In genomic region chr10:102231357-102232318, GRCh38 we compare ENCODE assay signal across 8 cellular contexts. TPM values are rescaled to one million over a fixed set of nuclear protein-coding genes. Genes with fewer than 3 reads are reported as not detected.
DNase-seq lines count a peak whose midpoint lies in the region; ATAC-seq, FAIRE-seq and TF ChIP-seq lines count a peak whose summit lies in the region.

No MANE protein-coding gene starts in this region.

- peak overlapping the region; percentile 81 for H2AFZ ChIP-seq in K562 (ENCODE audit: low read depth, low read length)
- peak overlapping the region; percentile 84 for H2AFZ ChIP-seq in keratinocyte (ENCODE audit: control insufficient read depth, low read length)

- H4K20me1 ChIP-seq in K562 (replicated peaks; ENCODE audit: control insufficient read depth, insufficient read depth, low read length) = no peaks in the 10 kb centered on the region
- H4K20me1 ChIP-seq in keratinocyte (ENCODE audit: control insufficient read depth, extremely low read depth, insufficient read depth, low read length) = no peaks in the 10 kb centered on the region

- H3K27me3 Mint-ChIP-seq in CD4-positive, CD25-positive, alpha-beta regulatory T cell = peaks cover 69% of the 10 kb centered on the region
- H3K27me3 Mint-ChIP-seq in T-helper 2 cell treated with Interferon-gamma antibody and Interleukin-4, amounts not matched to agents 5 μg/mL and 100 μg/mL, for 36 hours (ENCODE audit: low read depth) = peaks cover 57% of the 10 kb centered on the region

- peaks cover 23% of the 10 kb centered on the region for H3K27me3 ChIP-seq in CD4-positive, CD25-positive, alpha-beta regulatory T cell (ENCODE audit: control insufficient read depth, insufficient read depth, low read length)
- H3K27me3 ChIP-seq in HUES6 (ENCODE audit: control insufficient read depth, insufficient read depth, low read length) (peaks cover 96% of the 10 kb centered on the region), K562 (ENCODE audit: control insufficient read depth in 2 of 2, insufficient read depth in 2 of 2, low read length in 2 of 2) (peaks cover 0 to 5% of the 10 kb centered on the region in 2 experiments; a peak in 1 of 5 replicates), keratinocyte (ENCODE audit: control insufficient read depth, extremely low read depth, insufficient read depth, low read length) (peaks cover 34% of the 10 kb centered on the region)

- no peaks in the 10 kb centered on the region for H3K9me3 Mint-ChIP-seq in CD4-positive, CD25-positive, alpha-beta regulatory T cell
- no peaks in the 10 kb centered on the region for H3K9me3 Mint-ChIP-seq in T-helper 2 cell treated with Interferon-gamma antibody and Interleukin-4, amounts not matched to agents 5 μg/mL and 100 μg/mL, for 36 hours

- TF ChIP-seq RAD21 in K562 (CRISPR knock-in tag; conservative IDR thresholded peaks at IDR 0.05 in 1 of 2, IDR thresholded peaks at IDR 0.05 in 1 of 2) = peak; percentile 37 to 71

- peak; percentile 53 to 65 (median 54) for DNase-seq in CD4-positive, CD25-positive, alpha-beta regulatory T cell
- peak; percentile 70 for DNase-seq in T-helper 2 cell treated with Interferon-gamma antibody and Interleukin-4, amounts not matched to agents 5 μg/mL and 100 μg/mL, for 36 hours (ENCODE audit: low spot score)
- peak; percentile 67 to 83 (median 73) for DNase-seq in K562 (ENCODE audit: extremely low read depth in 1 of 4, low spot score in 3 of 4)
- no peak for DNase-seq in keratinocyte (ENCODE audit: low read depth, low spot score)
- peak; percentile 48 to 77 (median 58) for DNase-seq in stimulated activated CD4-positive, alpha-beta T cell treated with anti-CD3 and anti-CD28 coated beads, TNF-alpha, amount 100 ng/mL, for 24 hours (ENCODE audit: low read depth in 3 of 3)
- no peak for DNase-seq in Ammon's horn (ENCODE audit: low spot score)

- H3K4me3 ChIP-seq in CD4-positive, CD25-positive, alpha-beta regulatory T cell (ENCODE audit: low read depth, low read length) = no peak overlapping the region
- peak overlapping the region; percentile 65 for H3K4me3 ChIP-seq in HUES6 (ENCODE audit: low read depth, low read length)
- H3K4me3 ChIP-seq in K562 = peak overlapping the region; percentile 43
- H3K4me3 ChIP-seq in keratinocyte (ENCODE audit: control insufficient read depth in 2 of 3, extremely low read depth in 1 of 3, insufficient read depth in 2 of 3, low read depth in 1 of 3, low read length in 3 of 3) = peak overlapping the region; percentile 19 to 68 (median 51)

- H3K9me3 ChIP-seq in CD4-positive, CD25-positive, alpha-beta regulatory T cell (ENCODE audit: control insufficient read depth in 2 of 2, low read length in 2 of 2) = no peaks in the 10 kb centered on the region
- no peaks in the 10 kb centered on the region for H3K9me3 ChIP-seq in HUES6 (ENCODE audit: control insufficient read depth, insufficient read depth, low read depth, low read length)
- no peaks in the 10 kb centered on the region for H3K9me3 ChIP-seq in K562 (replicated peaks; ENCODE audit: control insufficient read depth, insufficient read depth, low read depth, low read length)
- H3K9me3 ChIP-seq in keratinocyte (ENCODE audit: control insufficient read depth, low read depth, low read length) = no peaks in the 10 kb centered on the region

- peaks cover 0 to 34% (median 7%) of the 10 kb centered on the region in 4 donors for H3K4me1 Mint-ChIP-seq in CD4-positive, CD25-positive, alpha-beta regulatory T cell
- peaks cover 4% of the 10 kb centered on the region for H3K4me1 Mint-ChIP-seq in T-helper 2 cell treated with Interferon-gamma antibody and Interleukin-4, amounts not matched to agents 5 μg/mL and 100 μg/mL, for 36 hours (ENCODE audit: low read depth)

- BruUV-seq in K562 (replicated peaks; lab: Mats Ljungman, UMichigan) = no TSS peak

- peaks cover 23% of the 10 kb centered on the region for H3K4me1 ChIP-seq in CD4-positive, CD25-positive, alpha-beta regulatory T cell (ENCODE audit: control insufficient read depth, insufficient read depth, low read length, poor library complexity, severe bottlenecking)
- H3K4me1 ChIP-seq in HUES6 (ENCODE audit: control insufficient read depth, insufficient read depth, low read length) (peaks cover 13% of the 10 kb centered on the region; the same call in 1 of the 2 replicates), K562 (replicated peaks in 1 of 2; ENCODE audit: control insufficient read depth in 2 of 2, insufficient read depth in 2 of 2, low read length in 2 of 2) (peaks cover 4 to 24% of the 10 kb centered on the region in 2 experiments; a peak in 4 of 5 replicates), keratinocyte (ENCODE audit: control insufficient read depth, extremely low read depth, insufficient read depth, low read length) (peaks cover 21% of the 10 kb centered on the region)

- 17% methylated on average over 34 of the region's 76 CpGs for WGBS in K562 (ENCODE audit: insufficient coverage, low coverage, missing lambda C conversion rate)

- H3K9ac ChIP-seq in HUES6 (ENCODE audit: low read length) (no peak overlapping the region), K562 (ENCODE audit: insufficient read depth in 1 of 2, low read depth in 2 of 2, low read length in 2 of 2) (peak overlapping the region; percentile 25 to 89; a peak in 3 of 4 replicates), keratinocyte (ENCODE audit: control insufficient read depth, extremely low read depth, insufficient read depth, low read length) (no peak overlapping the region)

- peak; percentile 46 to 55 for ATAC-seq in CD4-positive, CD25-positive, alpha-beta regulatory T cell (ENCODE audit: low read depth in 2 of 2)
- ATAC-seq in K562 (peak; percentile 83), HG03095 (IDR thresholded peaks at IDR 0.05; ENCODE audit: unreplicated experiment) (no peak)

- no peak overlapping the region for H3K27ac ChIP-seq in CD4-positive, CD25-positive, alpha-beta regulatory T cell (ENCODE audit: insufficient read depth, low read length, poor library complexity, severe bottlenecking)
- no peak overlapping the region for H3K27ac ChIP-seq in HUES6 (ENCODE audit: low read depth, low read length)
- no peak overlapping the region for H3K27ac ChIP-seq in K562 (ENCODE audit: extremely low read depth, low read depth, low read length)
- H3K27ac ChIP-seq in keratinocyte (ENCODE audit: control insufficient read depth, insufficient read depth, low read length) = no peak overlapping the region

- dilution Hi-C loops in keratinocyte (cut with MboI; ENCODE audit: extremely low pct_ligation_motif_present, low sequenced_read_pairs) = no loop called here

- no peaks in the 10 kb centered on the region for H3K36me3 Mint-ChIP-seq in CD4-positive, CD25-positive, alpha-beta regulatory T cell
- H3K36me3 Mint-ChIP-seq in T-helper 2 cell treated with Interferon-gamma antibody and Interleukin-4, amounts not matched to agents 5 μg/mL and 100 μg/mL, for 36 hours (ENCODE audit: low read depth) = no peaks in the 10 kb centered on the region

- H3K27ac Mint-ChIP-seq in CD4-positive, CD25-positive, alpha-beta regulatory T cell = no peak overlapping the region
- no peak overlapping the region for H3K27ac Mint-ChIP-seq in T-helper 2 cell treated with Interferon-gamma antibody and Interleukin-4, amounts not matched to agents 5 μg/mL and 100 μg/mL, for 36 hours

- no peak for TF ChIP-seq EP300 in K562 (IDR thresholded peaks at IDR 0.05; ENCODE audit: low read length)

- TF ChIP-seq CTCF in K562 (IDR thresholded peaks at IDR 0.05 in 2 of 3, conservative IDR thresholded peaks at IDR 0.05 in 1 of 3; ENCODE audit: insufficient read depth in 2 of 3, low read depth in 1 of 3, low read length in 3 of 3) = peak; percentile 74 to 86 (median 79)
- TF ChIP-seq CTCF in keratinocyte (optimal IDR thresholded peaks at IDR 0.05 in 1 of 3, IDR thresholded peaks at IDR 0.05 in 1 of 3, conservative IDR thresholded peaks at IDR 0.05 in 1 of 3; ENCODE audit: extremely low read depth in 1 of 3, insufficient read depth in 2 of 3, low read length in 3 of 3) = peak; percentile 82 to 98 (median 93)

- intact Hi-C loops in K562 (cut with micrococcal nuclease) = loop anchor here (1.0 to 5.0 kb wide), 6 partner anchors 63 to 351 kb away; no protein-coding TSS in a partner anchor

- no peak for TF ChIP-seq POLR2A in K562 (conservative IDR thresholded peaks at IDR 0.05)

- H3K4me2 ChIP-seq in K562 (ENCODE audit: insufficient read depth, low read length) (peak overlapping the region; percentile 66), keratinocyte (ENCODE audit: control insufficient read depth, extremely low read depth, insufficient read depth, low read depth, low read length) (peak overlapping the region; percentile 90)

- H3K4me3 Mint-ChIP-seq in CD4-positive, CD25-positive, alpha-beta regulatory T cell = peak overlapping the region; percentile 74 to 90 (median 81)
- peak overlapping the region; percentile 57 for H3K4me3 Mint-ChIP-seq in T-helper 2 cell treated with Interferon-gamma antibody and Interleukin-4, amounts not matched to agents 5 μg/mL and 100 μg/mL, for 36 hours

- in situ Hi-C loops in K562 (cut with MboI) = loop anchor here (25.0 kb wide), 1 partner anchor 356 kb away; no protein-coding TSS in a partner anchor

- CTCF ChIA-PET in K562 (lab: Yijun Ruan, JAX; ENCODE audit: low intra/inter-chr PET ratio) = interaction anchor here (3.1 kb wide), 1 partner anchor 115 kb away, joined by 26 read pairs; no protein-coding TSS in a partner anchor

- POLR2A ChIA-PET in K562 (lab: Yijun Ruan, JAX) = interaction anchor here (0.5 to 3.0 kb wide), 6 partner anchors 10 to 188 kb away, joined by 3 to 12 read pairs (median 3); partner anchors contain the start of genes GBF1 and PITX3

- H3K9me1 ChIP-seq in K562 (ENCODE audit: control insufficient read depth, insufficient read depth, low read length) (no peaks in the 10 kb centered on the region), keratinocyte (ENCODE audit: control insufficient read depth, extremely low read depth, insufficient read depth, low read length) (no peaks in the 10 kb centered on the region)

- H3K36me3 ChIP-seq in CD4-positive, CD25-positive, alpha-beta regulatory T cell (ENCODE audit: control insufficient read depth, insufficient read depth, low read length) = no peaks in the 10 kb centered on the region
- no peaks in the 10 kb centered on the region for H3K36me3 ChIP-seq in HUES6 (ENCODE audit: control insufficient read depth, insufficient read depth, low read length)
- H3K36me3 ChIP-seq in K562 (ENCODE audit: control insufficient read depth, insufficient read depth, low read length) = no peaks in the 10 kb centered on the region
- H3K36me3 ChIP-seq in keratinocyte (ENCODE audit: control insufficient read depth in 2 of 2, extremely low read depth in 1 of 2, insufficient read depth in 2 of 2, low read length in 2 of 2) = no peaks in the 10 kb centered on the region

- FAIRE-seq in K562 (lab: Jason Lieb, UNC) = peak; percentile 86
- no peak for FAIRE-seq in keratinocyte (lab: Jason Lieb, UNC)

- H3K79me2 ChIP-seq in K562 (ENCODE audit: control insufficient read depth, insufficient read depth, low read length) = no peaks in the 10 kb centered on the region
- H3K79me2 ChIP-seq in keratinocyte (ENCODE audit: control insufficient read depth, insufficient read depth, low read length) = no peaks in the 10 kb centered on the region

RNA-seq across cellular contexts. Expression of gene ELOVL3, which starts 5.5 kb away (rescaled TPM):
- total RNA-seq in CD4-positive, CD25-positive, alpha-beta regulatory T cell = not detected
- under 1 TPM in 1 of 4 donors, not detected in 3; 0.16 TPM for polyA plus RNA-seq in CD4-positive, CD25-positive, alpha-beta regulatory T cell
- 0.32 and 1.4 TPM in 2 replicates for total RNA-seq in K562 (2011; cell fraction: chromatin; rRNA removed; ENCODE audit: low replicate concordance)
- total RNA-seq in K562 (2011; cell fraction: nucleolus; rRNA removed) = 1.5 and 1.6 TPM in 2 replicates
- 1.6 and 2.0 TPM in 2 replicates for total RNA-seq in K562 (2011; cell fraction: nucleoplasm; rRNA removed)
- total RNA-seq in K562 (2014; rRNA removed) (0.32 and 1.3 TPM in 2 replicates), K562 (2014; rRNA removed; fragmentation: Illumina TruSeq; extraction: Trizol) (0.87 and 1.3 TPM in 2 replicates), K562 (2015; rRNA removed; fragmentation: Illumina TruSeq; extraction: Trizol) (0.75 and 0.87 TPM in 2 replicates), K562 (2021) (0.86 and 1.2 TPM in 2 replicates)
- polyA plus RNA-seq in K562 (2011; rRNA removed) (1.9 and 3.0 TPM in 2 replicates), K562 (2014; fragmentation: Illumina TruSeq; extraction: Trizol) (1.3 and 1.5 TPM in 2 replicates), K562 (2014; fragmentation: Nextera tagmentation; extraction: Ambion mirVana) (1 to 10 TPM; 2.5 to 3.3 TPM), K562 (2014; rRNA removed) (0.86 and 1.3 TPM in 2 replicates), keratinocyte (0.10 to 0.42 TPM (median 0.26 TPM) in 3 replicates)
- 2.1 and 2.9 TPM in 2 replicates for polyA plus RNA-seq in K562 (2011; cell fraction: cytosol; rRNA removed)
- polyA plus RNA-seq in K562 (2011; cell fraction: nucleus; rRNA removed) = 0.69 and 1.2 TPM in 2 replicates
- polyA plus RNA-seq in K562 (2012) = 0.47 and 0.51 TPM in 2 replicates
- polyA minus RNA-seq in K562 (2011; rRNA and poly(A)+ RNA removed) = 0.84 and 1.1 TPM in 2 replicates
- not detected in 2 replicates for polyA minus RNA-seq in K562 (2011; cell fraction: cytosol; rRNA and poly(A)+ RNA removed)
- 0.13 and 1.1 TPM in 2 replicates for polyA minus RNA-seq in K562 (2011; cell fraction: nucleus; rRNA and poly(A)+ RNA removed)
- polyA plus RNA-seq in keratinocyte (2011; ENCODE audit: low read depth) = 0.77 TPM
- polyA plus RNA-seq in keratinocyte (2011; cell fraction: cytosol; rRNA removed) = 0.06 and 0.25 TPM in 2 replicates
- 0.16 TPM in 1 of 2 replicates, not detected in the other for polyA plus RNA-seq in keratinocyte (2011; cell fraction: nucleus; rRNA removed)
- polyA plus RNA-seq in keratinocyte (2012; ENCODE audit: low replicate concordance) = 0.08 and 1.5 TPM in 2 replicates
- 0.46 TPM in 1 of 3 replicates, not detected in the others for polyA minus RNA-seq in keratinocyte
- polyA minus RNA-seq in keratinocyte (2011; cell fraction: cytosol; rRNA and poly(A)+ RNA removed) = not detected
- polyA minus RNA-seq in keratinocyte (2011; cell fraction: nucleus; rRNA and poly(A)+ RNA removed) = not detected in 2 replicates

RNA-seq across cellular contexts. Expression of gene PITX3, which starts 9.7 kb away (rescaled TPM):
- not detected for total RNA-seq in CD4-positive, CD25-positive, alpha-beta regulatory T cell
- polyA plus RNA-seq in CD4-positive, CD25-positive, alpha-beta regulatory T cell = not detected
- total RNA-seq in K562 (2011; cell fraction: chromatin; rRNA removed; ENCODE audit: low replicate concordance) = not detected in 2 replicates
- 0.17 and 0.53 TPM in 2 replicates for total RNA-seq in K562 (2011; cell fraction: nucleolus; rRNA removed)
- not detected in 2 replicates for total RNA-seq in K562 (2011; cell fraction: nucleoplasm; rRNA removed)
- total RNA-seq in K562 (2014; rRNA removed) = 0.37 and 0.95 TPM in 2 replicates
- not detected in 2 replicates for total RNA-seq in K562 (2014; rRNA removed; fragmentation: Illumina TruSeq; extraction: Trizol)
- not detected in 2 replicates for total RNA-seq in K562 (2015; rRNA removed; fragmentation: Illumina TruSeq; extraction: Trizol)
- total RNA-seq in K562 (2021) = 0.56 and 0.98 TPM in 2 replicates
- not detected in 2 replicates for polyA plus RNA-seq in K562 (2011; rRNA removed)
- polyA plus RNA-seq in K562 (2011; cell fraction: cytosol; rRNA removed) = 0.12 and 0.60 TPM in 2 replicates
- 0.10 and 0.11 TPM in 2 replicates for polyA plus RNA-seq in K562 (2011; cell fraction: nucleus; rRNA removed)
- polyA plus RNA-seq in K562 (2012) = 0.07 TPM in 1 of 2 replicates, not detected in the other
- polyA plus RNA-seq in K562 (2014; fragmentation: Illumina TruSeq; extraction: Trizol) = 0.11 TPM in 1 of 2 replicates, not detected in the other
- not detected for polyA plus RNA-seq in K562 (2014; fragmentation: Nextera tagmentation; extraction: Ambion mirVana)
- polyA plus RNA-seq in K562 (2014; rRNA removed) = 0.30 and 0.32 TPM in 2 replicates
- polyA minus RNA-seq in K562 (2011; rRNA and poly(A)+ RNA removed) = not detected in 2 replicates
- not detected in 2 replicates for polyA minus RNA-seq in K562 (2011; cell fraction: cytosol; rRNA and poly(A)+ RNA removed)
- not detected in 2 replicates for polyA minus RNA-seq in K562 (2011; cell fraction: nucleus; rRNA and poly(A)+ RNA removed)
- not detected in 3 replicates for polyA plus RNA-seq in keratinocyte
- not detected for polyA plus RNA-seq in keratinocyte (2011; ENCODE audit: low read depth)
- not detected in 2 replicates for polyA plus RNA-seq in keratinocyte (2011; cell fraction: cytosol; rRNA removed)
- polyA plus RNA-seq in keratinocyte (2011; cell fraction: nucleus; rRNA removed) = not detected in 2 replicates
- polyA plus RNA-seq in keratinocyte (2012; ENCODE audit: low replicate concordance) = not detected in 2 replicates
- not detected in 3 replicates for polyA minus RNA-seq in keratinocyte
- polyA minus RNA-seq in keratinocyte (2011; cell fraction: cytosol; rRNA and poly(A)+ RNA removed) = not detected
- not detected in 2 replicates for polyA minus RNA-seq in keratinocyte (2011; cell fraction: nucleus; rRNA and poly(A)+ RNA removed)

RNA-seq across cellular contexts. Expression of gene GBF1, which starts 13.7 kb away (rescaled TPM):
- total RNA-seq in CD4-positive, CD25-positive, alpha-beta regulatory T cell = 45.6 TPM
- 10 to 100 TPM in 1 of 4 donors, 1 to 10 TPM in 3; 8.8 to 10.1 (median 9.9) TPM for polyA plus RNA-seq in CD4-positive, CD25-positive, alpha-beta regulatory T cell
- total RNA-seq in K562 (2011; cell fraction: chromatin; rRNA removed; ENCODE audit: low replicate concordance) = 75.4 and 122 TPM in 2 replicates
- 51.5 and 52.9 TPM in 2 replicates for total RNA-seq in K562 (2011; cell fraction: nucleolus; rRNA removed)
- 48.7 and 49.8 TPM in 2 replicates for total RNA-seq in K562 (2011; cell fraction: nucleoplasm; rRNA removed)
- total RNA-seq in K562 (2014; rRNA removed) = 11.1 and 13.5 TPM in 2 replicates
- 9.4 and 10.0 TPM in 2 replicates for total RNA-seq in K562 (2014; rRNA removed; fragmentation: Illumina TruSeq; extraction: Trizol)
- 10.3 and 11.4 TPM in 2 replicates for total RNA-seq in K562 (2015; rRNA removed; fragmentation: Illumina TruSeq; extraction: Trizol)
- 25.0 and 28.0 TPM in 2 replicates for total RNA-seq in K562 (2021)
- polyA plus RNA-seq in K562 (2011; rRNA removed) = 8.7 and 19.9 TPM in 2 replicates
- 8.4 and 10.0 TPM in 2 replicates for polyA plus RNA-seq in K562 (2011; cell fraction: cytosol; rRNA removed)
- 40.7 and 41.9 TPM in 2 replicates for polyA plus RNA-seq in K562 (2011; cell fraction: nucleus; rRNA removed)
- polyA plus RNA-seq in K562 (2012) = 19.5 and 27.2 TPM in 2 replicates
- polyA plus RNA-seq in K562 (2014; fragmentation: Illumina TruSeq; extraction: Trizol) = 21.4 and 22.8 TPM in 2 replicates
- polyA plus RNA-seq in K562 (2014; fragmentation: Nextera tagmentation; extraction: Ambion mirVana) = 1 to 10 TPM in 1 of 2 experiments, under 1 TPM in 1; 0.69 to 1.3 TPM
- polyA plus RNA-seq in K562 (2014; rRNA removed) = 9.9 and 11.3 TPM in 2 replicates
- 22.8 and 34.0 TPM in 2 replicates for polyA minus RNA-seq in K562 (2011; rRNA and poly(A)+ RNA removed)
- polyA minus RNA-seq in K562 (2011; cell fraction: cytosol; rRNA and poly(A)+ RNA removed) = 24.3 and 30.0 TPM in 2 replicates
- 24.9 and 58.9 TPM in 2 replicates for polyA minus RNA-seq in K562 (2011; cell fraction: nucleus; rRNA and poly(A)+ RNA removed)
- 14.7 to 27.0 TPM (median 17.4 TPM) in 3 replicates for polyA plus RNA-seq in keratinocyte
- 9.5 TPM for polyA plus RNA-seq in keratinocyte (2011; ENCODE audit: low read depth)
- 17.5 and 18.3 TPM in 2 replicates for polyA plus RNA-seq in keratinocyte (2011; cell fraction: cytosol; rRNA removed)
- polyA plus RNA-seq in keratinocyte (2011; cell fraction: nucleus; rRNA removed) = 51.6 and 59.4 TPM in 2 replicates
- polyA plus RNA-seq in keratinocyte (2012; ENCODE audit: low replicate concordance) = 18.5 and 35.6 TPM in 2 replicates
- polyA minus RNA-seq in keratinocyte = 46.2 to 106 TPM (median 67.6 TPM) in 3 replicates
- polyA minus RNA-seq in keratinocyte (2011; cell fraction: cytosol; rRNA and poly(A)+ RNA removed) = 27.8 TPM
- polyA minus RNA-seq in keratinocyte (2011; cell fraction: nucleus; rRNA and poly(A)+ RNA removed) = 62.0 and 97.2 TPM in 2 replicates

Comparison
In these comparisons a context has a peak if more than half of its experiments do, and no peak if none do; other contexts are left out.
1. DNase-seq: peak in CD4-positive, CD25-positive, alpha-beta regulatory T cell (3 of 3), T-helper 2 cell treated with Interferon-gamma antibody and Interleukin-4, amounts not matched to agents 5 μg/mL and 100 μg/mL, for 36 hours (single experiment), K562 (4 of 4) and stimulated activated CD4-positive, alpha-beta T cell treated with anti-CD3 and anti-CD28 coated beads, TNF-alpha, amount 100 ng/mL, for 24 hours (3 of 3); none in keratinocyte (single experiment) and Ammon's horn (single experiment).
2. H3K9ac ChIP-seq: peak in K562 (2 of 2); none in HUES6 (single experiment) and keratinocyte (single experiment).